ENCODE assay signal across 8 cellular contexts in the genomic region with DNA sequence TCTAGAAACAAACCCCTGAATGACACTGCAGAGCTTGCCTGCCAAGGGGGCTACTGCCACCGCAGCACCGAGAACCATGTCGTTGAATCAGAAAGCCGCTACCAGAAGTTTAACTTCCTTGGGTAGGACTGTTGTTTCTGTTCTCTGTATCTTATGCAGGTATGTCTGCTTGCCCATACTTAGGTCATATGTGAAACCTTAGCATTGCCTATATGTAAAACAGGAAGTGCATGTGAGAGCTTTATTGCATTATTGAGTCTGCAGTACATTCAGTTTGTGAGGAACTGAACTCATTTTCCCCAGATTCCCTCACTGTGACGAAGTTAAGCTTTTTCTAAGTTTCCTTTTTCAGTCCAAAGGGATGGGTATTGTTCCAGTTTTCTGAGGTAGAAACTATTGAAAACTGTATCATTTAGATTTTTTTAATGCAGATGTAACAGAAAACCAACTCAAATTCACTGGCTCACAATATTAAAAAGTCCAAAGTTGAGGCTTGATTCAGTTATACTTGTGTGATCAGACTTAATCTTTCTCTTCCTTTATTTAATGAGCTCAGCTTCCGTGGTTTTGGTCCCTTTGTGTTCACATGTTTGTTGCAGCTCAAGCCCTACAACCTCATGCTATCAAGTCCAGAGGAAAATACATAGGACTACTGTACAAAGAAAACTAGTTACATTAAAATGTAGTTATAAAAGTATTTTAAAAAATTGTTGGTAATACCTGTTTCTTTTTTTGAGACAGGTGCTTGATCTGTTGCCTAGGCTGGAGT. TPM values are rescaled to one million over a fixed set of nuclear protein-coding genes. Genes with fewer than 3 reads are reported as not detected.
A peak's percentile ranks its signal among the peaks of the same experiment; 100 is the strongest.
DNase-seq lines count a peak whose midpoint lies in the region; ATAC-seq and TF ChIP-seq lines count a peak whose summit lies in the region.

No MANE protein-coding gene starts in this region.

- H3K9me3 Mint-ChIP-seq in activated CD8-positive, alpha-beta T cell treated with anti-CD3 and anti-CD28 coated beads for 36 hours = no peaks in the 10 kb centered on the region

- no peaks in the 10 kb centered on the region for H3K27me3 ChIP-seq in upper lobe of right lung

- H3K4me1 Mint-ChIP-seq in activated CD8-positive, alpha-beta T cell treated with anti-CD3 and anti-CD28 coated beads for 36 hours (ENCODE audit: low read depth) = peaks cover 63% of the 10 kb centered on the region

- peak; percentile 79 for ATAC-seq in HG03135 (IDR thresholded peaks at IDR 0.05; ENCODE audit: unreplicated experiment)
- peak; percentile 85 for ATAC-seq in activated CD8-positive, alpha-beta T cell treated with anti-CD3 and anti-CD28 coated beads for 36 hours
- peak; percentile 68 for ATAC-seq in upper lobe of right lung

- no peaks in the 10 kb centered on the region for H3K36me3 ChIP-seq in upper lobe of right lung

- no peak overlapping the region for H3K4me3 ChIP-seq in upper lobe of right lung

- peak overlapping the region; percentile 3 for H3K4me3 Mint-ChIP-seq in activated CD8-positive, alpha-beta T cell treated with anti-CD3 and anti-CD28 coated beads for 36 hours

- CTCF ChIA-PET in activated CD8-positive, alpha-beta T cell treated with anti-CD3 and anti-CD28 coated beads for 36 hours (lab: Charles Lee) = interaction anchor here (1.1 to 3.9 kb wide), 2 partner anchors 55 to 76 kb away, joined by 4 to 17 read pairs; no protein-coding TSS in a partner anchor

- H3K36me3 Mint-ChIP-seq in activated CD8-positive, alpha-beta T cell treated with anti-CD3 and anti-CD28 coated beads for 36 hours (ENCODE audit: low read depth) = peaks cover 14% of the 10 kb centered on the region

- peak overlapping the region; percentile 76 for H3K27ac Mint-ChIP-seq in activated CD8-positive, alpha-beta T cell treated with anti-CD3 and anti-CD28 coated beads for 36 hours

- POLR2A ChIA-PET in activated CD8-positive, alpha-beta T cell treated with anti-CD3 and anti-CD28 coated beads for 36 hours (lab: Charles Lee) = interaction anchor here (0.6 to 0.7 kb wide), 2 partner anchors 20 to 111 kb away, joined by 3 read pairs; no protein-coding TSS in a partner anchor

- peaks cover 40% of the 10 kb centered on the region for H3K4me1 ChIP-seq in upper lobe of right lung

- no peak for TF ChIP-seq CTCF in activated CD8-positive, alpha-beta T cell treated with anti-CD3 and anti-CD28 coated beads for 36 hours (IDR thresholded peaks at IDR 0.05)
- no peak for TF ChIP-seq CTCF in upper lobe of right lung (IDR thresholded peaks at IDR 0.05)

- H3K27ac ChIP-seq in upper lobe of right lung = peak overlapping the region; percentile 3

- no peaks in the 10 kb centered on the region for H3K9me3 ChIP-seq in upper lobe of right lung

- H3K27me3 Mint-ChIP-seq in activated CD8-positive, alpha-beta T cell treated with anti-CD3 and anti-CD28 coated beads for 36 hours = no peaks in the 10 kb centered on the region

- intact Hi-C loops in activated CD8-positive, alpha-beta T cell treated with anti-CD3 and anti-CD28 coated beads for 36 hours (cut with micrococcal nuclease) = loop anchor here (10.0 kb wide), 1 partner anchor 307 kb away; a partner anchor contains a TSS
- intact Hi-C loops in upper lobe of right lung (cut with DNase I) = no loop called here

- peak; percentile 7 for DNase-seq in stimulated activated CD4-positive, alpha-beta T cell treated with anti-CD3 and anti-CD28 coated beads, Interleukin-4, amount 100 ng/mL, for 1 hour
- no peak for DNase-seq in stimulated activated CD4-positive, alpha-beta T cell treated with anti-CD3 and anti-CD28 coated beads, Interleukin-12 subunit alpha, Interleukin-12 subunit beta, amount 100 ng/mL, for 4 hours
- DNase-seq in activated CD8-positive, alpha-beta T cell treated with anti-CD3 and anti-CD28 coated beads for 36 hours = peak; percentile 38
- DNase-seq in upper lobe of right lung (no peak), RKO (ENCODE audit: low spot score) (no peak), HuH-7.5 (ENCODE audit: low spot score) (no peak), HPDE6-E6E7 (ENCODE audit: extremely low spot score) (no peak)

RNA-seq across cellular contexts. Expression of a gene that starts 6.9 kb away (rescaled TPM):
- 10 to 100 TPM; 17.7 to 20.0 TPM for total RNA-seq in activated CD8-positive, alpha-beta T cell treated with anti-CD3 and anti-CD28 coated beads for 36 hours
- total RNA-seq in upper lobe of right lung = 29.2 TPM

Comparison
In these comparisons a context has a peak if more than half of its experiments do, and no peak if none do; other contexts are left out.
1. DNase-seq: peak in stimulated activated CD4-positive, alpha-beta T cell treated with anti-CD3 and anti-CD28 coated beads, Interleukin-4, amount 100 ng/mL, for 1 hour (single experiment) and activated CD8-positive, alpha-beta T cell treated with anti-CD3 and anti-CD28 coated beads for 36 hours (single experiment); none in stimulated activated CD4-positive, alpha-beta T cell treated with anti-CD3 and anti-CD28 coated beads, Interleukin-12 subunit alpha, Interleukin-12 subunit beta, amount 100 ng/mL, for 4 hours (single experiment), upper lobe of right lung (single experiment), RKO (single experiment), HuH-7.5 (single experiment) and HPDE6-E6E7 (single experiment).
2. Peak in every context shown above with its lines, with median percentiles within 50 percentile points of each other: ATAC-seq.